In the genomic region with DNA sequence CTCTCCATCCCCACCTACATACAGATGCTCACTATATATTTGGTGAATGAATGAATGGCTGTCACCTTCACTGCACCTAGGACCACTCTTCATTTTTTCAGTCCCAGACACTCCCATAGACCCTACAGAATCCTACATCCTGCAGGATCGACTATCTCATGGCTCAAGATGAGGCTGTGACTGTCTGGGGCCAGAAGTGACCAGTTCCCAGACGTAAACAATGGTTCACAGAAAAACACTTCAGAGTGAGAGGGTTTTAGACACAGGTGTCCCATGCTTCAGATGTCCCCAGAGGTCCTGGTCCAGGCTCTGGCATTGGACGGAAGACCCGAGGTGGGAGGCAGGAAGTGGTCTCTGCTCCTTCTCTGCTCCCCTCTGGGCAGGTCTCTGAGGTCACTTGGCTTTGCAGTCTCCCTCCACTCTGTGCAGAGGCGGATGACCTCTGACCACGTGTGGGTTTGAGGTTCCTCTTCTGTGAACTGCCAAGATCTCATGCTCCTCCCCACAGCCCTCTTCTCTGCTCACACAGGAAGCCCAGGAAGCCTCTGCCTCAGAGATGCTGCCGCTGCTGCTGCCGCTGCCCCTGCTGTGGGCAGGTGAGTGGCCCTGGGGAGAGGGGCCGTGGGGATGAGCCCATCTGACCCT, we compare ENCODE assay signal across 11 cellular contexts. TPM values are rescaled to one million over a fixed set of nuclear protein-coding genes. Genes with fewer than 3 reads are reported as not detected.
DNase-seq lines count a peak whose midpoint lies in the region; ATAC-seq and TF ChIP-seq lines count a peak whose summit lies in the region.
"Had no signal": no experiment of that assay in that cellular context is flagged by ENCODE, and none has a peak within 500 bp of the region (broad histone marks: within the 10 kb centered on the region; RNA-seq: fewer than 3 reads in every experiment).

No MANE protein-coding gene starts in this region.

- no peaks in the 10 kb centered on the region for H3K9me3 ChIP-seq in HAP-1

- DNase-seq in CD14-positive monocyte (ENCODE audit: low spot score) = peak; percentile 73
- DNase-seq in HL-60 (ENCODE audit: low read depth in 1 of 2, low spot score in 1 of 2) = peak; percentile 51 to 86
- DNase-seq in activated CD8-positive, alpha-beta memory T cell treated with anti-CD3 and anti-CD28 coated beads, Interleukin-2, amount 50 U/mL, for 1 hour (ENCODE audit: extremely low read depth) = peak; percentile 9
- no peak for DNase-seq in memory B cell (ENCODE audit: low spot score in 2 of 2)
- no peak for DNase-seq in stimulated activated naive CD4-positive, alpha-beta T cell treated with Interleukin-2 at 50 U/mL for 16 hours (lab: John Stamatoyannopoulos, UW)
- no peak for DNase-seq in HAP-1 (ENCODE audit: low spot score in 2 of 2)
- DNase-seq: NCI-H1436; stimulated activated CD4-positive, alpha-beta T cell treated with anti-CD3 and anti-CD28 coated beads, Interleukin-4, amount 100 ng/mL, for 1 hour had no signal

- H3K36me3 Mint-ChIP-seq in CD14-positive monocyte (no peaks in the 10 kb centered on the region), memory B cell (no peaks in the 10 kb centered on the region)

- H3K27ac ChIP-seq in HL-60 (replicated peaks) = peak overlapping the region; percentile 19; the same call in 1 of the 2 replicates

- intact Hi-C loops in CD14-positive monocyte (cut with micrococcal nuclease) = loop anchor here in 1 of 2 donors (5.0 to 10.0 kb wide), 2 partner anchors 145 to 242 kb away; no protein-coding TSS in a partner anchor

- H3K27ac Mint-ChIP-seq in CD14-positive monocyte (peak overlapping the region in 6 of 7 donors; percentile 5 to 68 (median 44)), memory B cell (no peak overlapping the region)

- peaks cover 0 to 8% (median 3%) of the 10 kb centered on the region in 3 donors for H3K27me3 Mint-ChIP-seq in CD14-positive monocyte (ENCODE audit: low read depth in 3 of 3)
- peaks cover 18% of the 10 kb centered on the region for H3K27me3 Mint-ChIP-seq in memory B cell

- H3K36me3 ChIP-seq in HAP-1 (replicated peaks) = no peaks in the 10 kb centered on the region

- H3K27me3 ChIP-seq in HL-60 (ENCODE audit: insufficient read depth, poor library complexity, severe bottlenecking) = no peaks in the 10 kb centered on the region
- H3K27me3 ChIP-seq in HAP-1 (ENCODE audit: low read depth) = no peaks in the 10 kb centered on the region

- ATAC-seq in memory B cell (ENCODE audit: low read depth) = peak; percentile 31
- ATAC-seq in HG02981 (IDR thresholded peaks at IDR 0.05; ENCODE audit: unreplicated experiment) = no peak
- no peak for ATAC-seq in HG03025 (IDR thresholded peaks at IDR 0.05; ENCODE audit: low FRiP score, unreplicated experiment)
- ATAC-seq: SK-N-SH treated with all-trans-retinoic acid at 6 μM for 48 hours had no signal

- H3K4me3 ChIP-seq in HL-60 (replicated peaks; ENCODE audit: insufficient read depth, low read length) = peak overlapping the region; percentile 28
- no peak overlapping the region for H3K4me3 ChIP-seq in HAP-1

- H3K4me1 Mint-ChIP-seq in CD14-positive monocyte (peaks cover 23% of the 10 kb centered on the region), memory B cell (peaks cover 4% of the 10 kb centered on the region)

- TF ChIP-seq CTCF in CD14-positive monocyte (IDR thresholded peaks at IDR 0.05) (no peak), HL-60 (IDR thresholded peaks at IDR 0.05; ENCODE audit: insufficient read depth, low read length) (no peak)

- H3K4me1 ChIP-seq in HAP-1 = no peaks in the 10 kb centered on the region

- H3K9me3 Mint-ChIP-seq in CD14-positive monocyte = peaks cover 0 to 2% (median 0%) of the 10 kb centered on the region in 7 donors
- no peaks in the 10 kb centered on the region for H3K9me3 Mint-ChIP-seq in memory B cell

- in situ Hi-C loops in HAP-1 (cut with MboI; ENCODE audit: low sequenced_read_pairs) = loop anchor here (25.0 kb wide), 1 partner anchor 495 kb away; no protein-coding TSS in a partner anchor

- H3K4me3 Mint-ChIP-seq in CD14-positive monocyte (peak overlapping the region; percentile 39 to 59), memory B cell (no peak overlapping the region)

RNA-seq across cellular contexts. Expression of gene SIGLEC7, which starts 24.9 kb away (rescaled TPM):
- polyA plus RNA-seq in CD14-positive monocyte = 10 to 100 TPM; 71.8 to 93.3 TPM

RNA-seq across cellular contexts. Expression of gene SIGLEC9, which starts 42.3 kb away (rescaled TPM):
- polyA plus RNA-seq in CD14-positive monocyte = 100 to 1,000 TPM in 1 of 2 donors, 10 to 100 TPM in 1; 87.5 to 133 TPM

RNA-seq across cellular contexts. Expression of gene CD33, which starts 57.9 kb away (rescaled TPM):
- polyA plus RNA-seq in CD14-positive monocyte = 100 to 1,000 TPM; 229 to 264 TPM

RNA-seq across cellular contexts. Expression of gene CTU1, which starts 58.8 kb away (rescaled TPM):
- 1 to 10 TPM in 1 of 2 donors, under 1 TPM in 1; 0.75 to 3.0 TPM for polyA plus RNA-seq in CD14-positive monocyte

Comparison
In these comparisons a context has a peak if more than half of its experiments do, and no peak if none do; other contexts are left out.
1. DNase-seq: peak in CD14-positive monocyte (single experiment), HL-60 (2 of 2) and activated CD8-positive, alpha-beta memory T cell treated with anti-CD3 and anti-CD28 coated beads, Interleukin-2, amount 50 U/mL, for 1 hour (single experiment); none in memory B cell (0 of 2), stimulated activated naive CD4-positive, alpha-beta T cell treated with Interleukin-2 at 50 U/mL for 16 hours (single experiment) and HAP-1 (0 of 2).